8 cellular contexts compared by ENCODE assay signal in genomic region chr1:54310439-54311328, GRCh38.
A peak's percentile ranks its signal among the peaks of the same experiment; 100 is the strongest.
DNase-seq lines count a peak whose midpoint lies in the region; ATAC-seq and TF ChIP-seq lines count a peak whose summit lies in the region.

No MANE protein-coding gene starts in this region.

- H3K9ac ChIP-seq in colonic mucosa (ENCODE audit: low read depth in 2 of 2, low read length in 2 of 2) = no peak overlapping the region

- no peaks in the 10 kb centered on the region for H3K36me3 ChIP-seq in A673 (ENCODE audit: insufficient read depth, low read length, poor library complexity, severe bottlenecking)
- H3K36me3 ChIP-seq in Peyer's patch = no peaks in the 10 kb centered on the region
- H3K36me3 ChIP-seq in colonic mucosa = no peaks in the 10 kb centered on the region
- H3K36me3 ChIP-seq in mucosa of descending colon (ENCODE audit: low read depth) = no peaks in the 10 kb centered on the region

- TF ChIP-seq CTCF in A673 (conservative IDR thresholded peaks at IDR 0.05; ENCODE audit: low read depth, low read length) (peak; percentile 36), GM10266 (IDR thresholded peaks at IDR 0.05; ENCODE audit: control insufficient read depth, insufficient read depth, low read depth, missing control alignments) (peak; percentile 54), Peyer's patch (IDR thresholded peaks at IDR 0.05) (peak in 5 of 6 experiments; percentile 9 to 42 (median 30)), colonic mucosa (IDR thresholded peaks at IDR 0.05) (no peak), mucosa of descending colon (IDR thresholded peaks at IDR 0.05) (peak; percentile 6)

- no peak overlapping the region for H3K27ac ChIP-seq in A673 (ENCODE audit: low read depth, low read length, poor library complexity, severe bottlenecking)
- H3K27ac ChIP-seq in Peyer's patch = no peak overlapping the region
- H3K27ac ChIP-seq in colonic mucosa = no peak overlapping the region

- H3K4me3 ChIP-seq in A673 (ENCODE audit: low read depth, low read length, poor library complexity, severe bottlenecking) (no peak overlapping the region), Peyer's patch (no peak overlapping the region), colonic mucosa (no peak overlapping the region), mucosa of descending colon (no peak overlapping the region)

- POLR2A ChIA-PET in A673 (lab: Charles Lee; ENCODE audit: low non-redundant PET) = no interaction called here

- H3K4me1 ChIP-seq in A673 (ENCODE audit: insufficient read depth, low read length, poor library complexity, severe bottlenecking) = no peaks in the 10 kb centered on the region
- H3K4me1 ChIP-seq in Peyer's patch = peaks cover 0 to 43% (median 0%) of the 10 kb centered on the region in 4 donors
- peaks cover 5% of the 10 kb centered on the region for H3K4me1 ChIP-seq in colonic mucosa
- H3K4me1 ChIP-seq in mucosa of descending colon (ENCODE audit: low read depth) = peaks cover 5% of the 10 kb centered on the region

- ATAC-seq in mucosa of descending colon (peak; percentile 52), HG02610 (IDR thresholded peaks at IDR 0.05; ENCODE audit: unreplicated experiment) (no peak), HG02884 (IDR thresholded peaks at IDR 0.05; ENCODE audit: unreplicated experiment) (no peak), HG03432 (IDR thresholded peaks at IDR 0.05; ENCODE audit: unreplicated experiment) (no peak)

- no peaks in the 10 kb centered on the region for H3K9me3 ChIP-seq in A673 (ENCODE audit: low read depth, low read length, poor library complexity, severe bottlenecking)
- no peaks in the 10 kb centered on the region for H3K9me3 ChIP-seq in Peyer's patch
- H3K9me3 ChIP-seq in colonic mucosa = no peaks in the 10 kb centered on the region
- no peaks in the 10 kb centered on the region for H3K9me3 ChIP-seq in mucosa of descending colon

- no peak for TF ChIP-seq POLR2A in Peyer's patch (IDR thresholded peaks at IDR 0.05)

- CTCF ChIA-PET in A673 (lab: Charles Lee) = no interaction called here

- intact Hi-C loops in A673 (cut with micrococcal nuclease; ENCODE audit: unreplicated experiment) = no loop called here
- intact Hi-C loops in colonic mucosa (cut with DNase I) = no loop called here
- intact Hi-C loops in mucosa of descending colon (cut with DNase I, micrococcal nuclease) = no loop called here

- DNase-seq in A673 (ENCODE audit: low spot score) (no peak), GM10266 (ENCODE audit: extremely low spot score) (peak; percentile 32), Peyer's patch (peak in 1 of 3 donors; percentile 67), colonic mucosa (peak; percentile 64), mucosa of descending colon (peak in 2 of 3 donors; percentile 62 to 71)

- BruUV-seq in A673 (replicated peaks; lab: Mats Ljungman, UMichigan) = no TSS peak

- H3K27me3 ChIP-seq in A673 (replicated peaks; ENCODE audit: insufficient read depth, low read depth, low read length, poor library complexity) (no peaks in the 10 kb centered on the region), Peyer's patch (no peaks in the 10 kb centered on the region), colonic mucosa (no peaks in the 10 kb centered on the region)
